8 cellular contexts compared by ENCODE assay signal in genomic region chr1:36151845-36152203, GRCh38. TPM values are rescaled to one million over a fixed set of nuclear protein-coding genes. Genes with fewer than 3 reads are reported as not detected.
DNase-seq lines count a peak whose midpoint lies in the region; ATAC-seq and TF ChIP-seq lines count a peak whose summit lies in the region.

No MANE protein-coding gene starts in this region.

- H3K9ac ChIP-seq in DND-41 (ENCODE audit: low read depth, low read length) (peak overlapping the region; percentile 11; the same call in 1 of the 2 replicates), SK-N-MC (ENCODE audit: insufficient read length) (peak overlapping the region; percentile 50), neuronal stem cell (ENCODE audit: low read depth, low read length, poor library complexity) (peak overlapping the region; percentile 30), H9 (ENCODE audit: extremely low read depth, insufficient read length, low read length) (no peak overlapping the region)

- no peaks in the 10 kb centered on the region; a peak in 1 of 5 replicates for H3K9me3 Mint-ChIP-seq in H9

- H3K4me3 Mint-ChIP-seq in H9, result no peak overlapping the region

- peaks cover 62% of the 10 kb centered on the region for H3K4me1 ChIP-seq in DND-41 (ENCODE audit: insufficient read depth, low read length)
- H3K4me1 ChIP-seq in breast epithelium, result peaks cover 11 to 33% of the 10 kb centered on the region in 2 donors
- H3K4me1 ChIP-seq in neuronal stem cell (ENCODE audit: control insufficient read depth in 2 of 2, insufficient read depth in 1 of 2, low read depth in 1 of 2, low read length in 2 of 2), result peaks cover 31% of the 10 kb centered on the region in 2 donors
- H3K4me1 ChIP-seq in H9 (ENCODE audit: insufficient read depth, low read length), result no peaks in the 10 kb centered on the region; the same call in 1 of the 2 replicates

- peak overlapping the region; percentile 56 for H2BK5ac ChIP-seq in neuronal stem cell (ENCODE audit: low read length)
- H2BK5ac ChIP-seq in H9 (ENCODE audit: insufficient read length, low read length), result no peak overlapping the region

- H3K14ac ChIP-seq in neuronal stem cell (ENCODE audit: low read length), result no peak overlapping the region
- H3K14ac ChIP-seq in H9 (ENCODE audit: insufficient read depth, low read length), result no peak overlapping the region

- H3K27me3 Mint-ChIP-seq in H9 (ENCODE audit: low read depth), result peaks cover 38% of the 10 kb centered on the region

- H3K23ac ChIP-seq in neuronal stem cell (ENCODE audit: low read depth, low read length, poor library complexity), result no peak overlapping the region
- no peak overlapping the region for H3K23ac ChIP-seq in H9 (ENCODE audit: insufficient read length, low read depth, low read length)

- intact Hi-C loops in breast epithelium (cut with DNase I; ENCODE audit: low total_unique reads), result no loop called here

- H3K36me3 Mint-ChIP-seq in H9 (ENCODE audit: insufficient read depth in 1 of 3, low read depth in 3 of 3), result peaks cover 2 to 6% (median 3%) of the 10 kb centered on the region in 3 experiments; a peak in 5 of 7 replicates

- no peak overlapping the region for H2BK12ac ChIP-seq in neuronal stem cell (ENCODE audit: low read length)
- H2BK12ac ChIP-seq in H9 (ENCODE audit: insufficient read length, low read depth, low read length), result no peak overlapping the region

- no peak overlapping the region for H2BK15ac ChIP-seq in neuronal stem cell (ENCODE audit: low read length)
- H2BK15ac ChIP-seq in H9 (ENCODE audit: low read depth, low read length), result no peak overlapping the region

- H3K27ac ChIP-seq in DND-41 (ENCODE audit: low read length) (peak overlapping the region; percentile 62), SK-N-MC (peak overlapping the region; percentile 95), breast epithelium (peak overlapping the region; percentile 94 to 98), neuronal stem cell (replicated peaks; ENCODE audit: low read length) (no peak overlapping the region), H9 (ENCODE audit: insufficient read length, low read depth, low read length) (no peak overlapping the region)

- H3K4ac ChIP-seq in neuronal stem cell (ENCODE audit: low read length) (no peak overlapping the region), H9 (ENCODE audit: low read depth, low read length) (no peak overlapping the region)

- no peak overlapping the region for H3T11ph ChIP-seq in H9 (ENCODE audit: low read length)

- no peak for ATAC-seq in DND-41 (ENCODE audit: insufficient read depth, low read depth)
- ATAC-seq in HG03460 (IDR thresholded peaks at IDR 0.05; ENCODE audit: unreplicated experiment), result no peak
- ATAC-seq in GM18873 (IDR thresholded peaks at IDR 0.05; ENCODE audit: low FRiP score, unreplicated experiment), result no peak

- H3K4me1 Mint-ChIP-seq in H9, result peaks cover 30 to 40% of the 10 kb centered on the region in 2 experiments

- peak overlapping the region; percentile 27; the same call in 1 of the 2 replicates for H3K4me2 ChIP-seq in DND-41 (ENCODE audit: insufficient read depth, low read length)
- H3K4me2 ChIP-seq in neuronal stem cell (ENCODE audit: insufficient read depth, low read length, poor library complexity, severe bottlenecking), result no peak overlapping the region
- H3K4me2 ChIP-seq in H9 (ENCODE audit: insufficient read depth, insufficient read length, low read length), result no peak overlapping the region

- no peak for TF ChIP-seq POLR2A in breast epithelium (IDR thresholded peaks at IDR 0.05)

- TF ChIP-seq CTCF in DND-41 (IDR thresholded peaks at IDR 0.05; ENCODE audit: borderline replicate concordance, extremely low read depth, low read length, poor library complexity, severe bottlenecking) (no peak), breast epithelium (IDR thresholded peaks at IDR 0.05) (no peak), H9 (conservative IDR thresholded peaks at IDR 0.05) (no peak)

- H3K27me3 ChIP-seq in DND-41 (ENCODE audit: insufficient read depth, low read length, poor library complexity) (no peaks in the 10 kb centered on the region), breast epithelium (no peaks in the 10 kb centered on the region), neuronal stem cell (ENCODE audit: control insufficient read depth in 3 of 3, insufficient read depth in 3 of 3, low read depth in 1 of 3, low read length in 3 of 3) (no peaks in the 10 kb centered on the region), H9 (ENCODE audit: insufficient read depth, low read length) (peaks cover 24% of the 10 kb centered on the region; the same call in 1 of the 2 replicates)

- peak; percentile 76 for DNase-seq in DND-41
- DNase-seq in SK-N-MC (ENCODE audit: low read depth, low spot score), result no peak
- no peak for DNase-seq in breast epithelium (ENCODE audit: low spot score in 2 of 2)
- no peak for DNase-seq in neuronal stem cell (ENCODE audit: low spot score)
- no peak for DNase-seq in GOT3 (lab: John Stamatoyannopoulos, UW)
- DNase-seq in H9, result no peak

- peak overlapping the region; percentile 63 for H2AK5ac ChIP-seq in neuronal stem cell (ENCODE audit: low read depth, low read length)
- H2AK5ac ChIP-seq in H9 (ENCODE audit: insufficient read length, low read length), result no peak overlapping the region

- no peak overlapping the region for H4K5ac ChIP-seq in H9 (ENCODE audit: insufficient read length, low read depth, low read length)

- WGBS in neuronal stem cell (ENCODE audit: extremely low coverage in 2 of 2, insufficient read length in 2 of 2, insufficient replicate concordance in 1 of 2), 2 donors, result no CpG with 5 or more reads among the region's 3 CpGs
- WGBS in H9 (ENCODE audit: extremely low coverage, insufficient read length, low lambda C conversion rate), result no CpG with 5 or more reads among the region's 3 CpGs

- H3K9me3 ChIP-seq in DND-41 (ENCODE audit: insufficient read depth, low read length, severe bottlenecking) (no peaks in the 10 kb centered on the region), SK-N-MC (ENCODE audit: low read depth, low read length) (no peaks in the 10 kb centered on the region), breast epithelium (no peaks in the 10 kb centered on the region), neuronal stem cell (replicated peaks in 1 of 2; ENCODE audit: control insufficient read depth in 2 of 2, insufficient read depth in 1 of 2, low read depth in 1 of 2, low read length in 2 of 2) (peaks cover 0 to 4% of the 10 kb centered on the region in 2 donors), H9 (ENCODE audit: control insufficient read depth, low read depth, low read length) (no peaks in the 10 kb centered on the region)

- H3K18ac ChIP-seq in neuronal stem cell (ENCODE audit: low read length) (peak overlapping the region; percentile 96), H9 (ENCODE audit: insufficient read length, low read depth, low read length) (no peak overlapping the region)

- no peak overlapping the region for H3K4me3 ChIP-seq in DND-41 (ENCODE audit: low read depth in 1 of 2, low read length in 2 of 2)
- peak overlapping the region; percentile 67 for H3K4me3 ChIP-seq in SK-N-MC
- no peak overlapping the region for H3K4me3 ChIP-seq in breast epithelium
- H3K4me3 ChIP-seq in neuronal stem cell (ENCODE audit: low read length in 2 of 2), result no peak overlapping the region

- H4K91ac ChIP-seq in neuronal stem cell (ENCODE audit: low read depth, low read length, poor library complexity), result no peak overlapping the region
- H4K91ac ChIP-seq in H9 (ENCODE audit: insufficient read length, low read depth, low read length), result no peak overlapping the region

- H3K79me1 ChIP-seq in neuronal stem cell (ENCODE audit: low read depth, low read length) (no peaks in the 10 kb centered on the region), H9 (ENCODE audit: insufficient read depth, low read depth, low read length, poor library complexity, severe bottlenecking) (no peaks in the 10 kb centered on the region)

- H2BK120ac ChIP-seq in neuronal stem cell (ENCODE audit: low read depth, low read length) (no peak overlapping the region), H9 (ENCODE audit: low read depth, low read length, poor library complexity, severe bottlenecking) (no peak overlapping the region)

- H2BK20ac ChIP-seq in H9 (ENCODE audit: low read depth, low read length, poor library complexity, severe bottlenecking), result no peak overlapping the region

- H3K27ac Mint-ChIP-seq in H9, result no peak overlapping the region

- H4K20me1 ChIP-seq in DND-41 (ENCODE audit: insufficient read depth, low read length) (no peaks in the 10 kb centered on the region), H9 (ENCODE audit: control insufficient read depth, insufficient read depth, insufficient read length) (no peaks in the 10 kb centered on the region)

- H3K79me2 ChIP-seq in DND-41 (ENCODE audit: insufficient read depth, low read length) (peaks cover 42% of the 10 kb centered on the region), H9 (ENCODE audit: insufficient read depth, low read length) (no peaks in the 10 kb centered on the region)

- H2AFZ ChIP-seq in DND-41 (ENCODE audit: low read depth, low read length), result peak overlapping the region; percentile 53; the same call in 1 of the 2 replicates
- peak overlapping the region; percentile 60 for H2AFZ ChIP-seq in neuronal stem cell (ENCODE audit: low read length)
- no peak overlapping the region for H2AFZ ChIP-seq in H9 (ENCODE audit: low read length)

- H3K23me2 ChIP-seq in H9 (ENCODE audit: insufficient read length, low read depth, low read length, poor library complexity, severe bottlenecking), result peaks cover 14% of the 10 kb centered on the region

- H4K8ac ChIP-seq in neuronal stem cell (ENCODE audit: low read depth, low read length), result peak overlapping the region; percentile 44
- no peak overlapping the region for H4K8ac ChIP-seq in H9 (replicated peaks; ENCODE audit: insufficient read length, low read depth, low read length)

- H3K56ac ChIP-seq in H9 (ENCODE audit: insufficient read length, low read depth, low read length), result no peak overlapping the region

- H3K36me3 ChIP-seq in DND-41 (ENCODE audit: insufficient read depth, low read length), result peaks cover 8% of the 10 kb centered on the region
- peaks cover 9% of the 10 kb centered on the region; the same call in 1 of the 2 replicates for H3K36me3 ChIP-seq in SK-N-MC (ENCODE audit: insufficient read depth, low read length)
- no peaks in the 10 kb centered on the region for H3K36me3 ChIP-seq in breast epithelium
- peaks cover 0 to 3% of the 10 kb centered on the region in 2 donors for H3K36me3 ChIP-seq in neuronal stem cell (replicated peaks in 1 of 2; ENCODE audit: control insufficient read depth in 2 of 2, insufficient read depth in 2 of 2, low read length in 2 of 2)

RNA-seq across cellular contexts. Expression of gene TRAPPC3, which starts 2.5 kb away (rescaled TPM):
- total RNA-seq in breast epithelium, result 100 to 1,000 TPM; 107 to 118 (median 116) TPM
- polyA plus RNA-seq in neuronal stem cell (2013, experiment 1 of 2), result 49.3 TPM
- 51.1 TPM for polyA plus RNA-seq in neuronal stem cell (2013, experiment 2 of 2)
- total RNA-seq in H9 (2021), result 48.6 and 52.7 TPM in 2 replicates

RNA-seq across cellular contexts. Expression of gene MAP7D1, which starts 4.1 kb away (rescaled TPM):
- total RNA-seq in breast epithelium (10 to 100 TPM; 67.4 to 78.0 (median 68.6) TPM), H9 (2021) (49.9 and 51.6 TPM in 2 replicates)
- polyA plus RNA-seq in neuronal stem cell (2013, experiment 1 of 2), result 101 TPM
- polyA plus RNA-seq in neuronal stem cell (2013, experiment 2 of 2), result 97.7 TPM

RNA-seq across cellular contexts. Expression of gene COL8A2, which starts 26.8 kb away (rescaled TPM):
- 10 to 100 TPM in 2 of 3 donors, 1 to 10 TPM in 1; 3.4 to 20.6 (median 11.1) TPM for total RNA-seq in breast epithelium
- 0.01 TPM for polyA plus RNA-seq in neuronal stem cell (2013, experiment 1 of 2)
- polyA plus RNA-seq in neuronal stem cell (2013, experiment 2 of 2), result 0.01 TPM
- 1.5 TPM in 2 replicates for total RNA-seq in H9 (2021)

Comparison
In these comparisons a context has a peak if more than half of its experiments do, and no peak if none do; other contexts are left out.
1. H3K27ac ChIP-seq: peak in DND-41 (single experiment), SK-N-MC (single experiment) and breast epithelium (2 of 2); none in neuronal stem cell (single experiment) and H9 (single experiment).